Comparison of ENCODE assay signal across 1 cellular context in the genomic region with DNA sequence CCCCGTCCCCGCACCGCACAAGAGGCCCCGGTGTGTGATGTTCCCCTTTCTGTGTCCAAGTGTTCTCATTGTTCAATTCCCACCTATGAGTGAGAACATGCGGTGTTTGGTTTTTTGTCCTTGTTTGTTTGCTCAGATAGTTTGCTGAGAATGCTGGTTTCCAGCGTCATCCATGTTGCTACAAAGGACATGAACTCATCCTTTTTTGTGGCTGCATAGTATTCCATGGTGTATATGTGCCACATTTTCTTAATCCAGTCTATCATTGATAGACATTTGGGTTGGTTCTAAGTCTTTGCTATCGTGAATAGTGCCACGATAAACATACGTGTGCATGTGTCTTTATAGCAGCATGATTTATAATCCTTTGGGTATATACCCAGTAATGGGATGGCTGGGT. TPM values are rescaled to one million over a fixed set of nuclear protein-coding genes. Genes with fewer than 3 reads are reported as not detected.
"Had no signal": no experiment of that assay in that cellular context is flagged by ENCODE, and none has a peak within 500 bp of the region (broad histone marks: within the 10 kb centered on the region; RNA-seq: fewer than 3 reads in every experiment).

No MANE protein-coding gene starts in this region.

RNA-seq across cellular contexts. Expression of gene TMC7, which starts 8.0 kb away (rescaled TPM):
- polyA plus RNA-seq: IgD-negative memory B cell had no signal
